1 cellular context compared by ENCODE assay signal in genomic region chr16:90057738-90058173, GRCh38.
TF ChIP-seq lines count a peak whose summit lies in the region.

No MANE protein-coding gene starts in this region.

TF ChIP-seq in K562, 482 proteins besides CTCF, POLR2A, EP300 and RAD21 (continued from another document and continues in another):
- TF ChIP-seq CHAMP1 (IDR thresholded peaks at IDR 0.05) (no peak), CTBP1 (IDR thresholded peaks at IDR 0.05; ENCODE audit: borderline replicate concordance) (no peak), ATF3 (IDR thresholded peaks at IDR 0.05) (peak; percentile 76), ATF3 (CRISPR knock-in tag; conservative IDR thresholded peaks at IDR 0.05) (no peak), ZBTB34 (CRISPR knock-in tag; IDR thresholded peaks at IDR 0.05) (no peak), CREB5 (CRISPR knock-in tag; IDR thresholded peaks at IDR 0.05) (no peak), CREB3L1 (IDR thresholded peaks at IDR 0.05; ENCODE audit: borderline replicate concordance, low read depth) (no peak), SAFB2 (IDR thresholded peaks at IDR 0.05; ENCODE audit: borderline replicate concordance, low read depth, low read length, severe bottlenecking) (no peak), ZNF263 (CRISPR knock-in tag; IDR thresholded peaks at IDR 0.05; ENCODE audit: borderline replicate concordance) (peak; percentile 84), RFX5 (IDR thresholded peaks at IDR 0.05; ENCODE audit: low read depth, low read length) (no peak), AFF1 (IDR thresholded peaks at IDR 0.05; ENCODE audit: low read depth in 1 of 2, partially characterized antibody in 2 of 2) (peak in 1 of 2 experiments; percentile 32), E2F1 (CRISPR knock-in tag; IDR thresholded peaks at IDR 0.05) (no peak), NR0B1 (IDR thresholded peaks at IDR 0.05; ENCODE audit: partially characterized antibody) (no peak), PHB2 (IDR thresholded peaks at IDR 0.05; ENCODE audit: low read depth) (no peak), ZNF592 (IDR thresholded peaks at IDR 0.05) (0 out of 2 replicates have a peak, but pooled peaks have one; percentile 28), ZNF551 (CRISPR knock-in tag; IDR thresholded peaks at IDR 0.05) (no peak), RBM15 (IDR thresholded peaks at IDR 0.05; ENCODE audit: insufficient read depth, low read length) (no peak), CEBPG (CRISPR knock-in tag; IDR thresholded peaks at IDR 0.05) (0 out of 2 replicates have a peak, but pooled peaks have one; percentile 26), CEBPG (tag; conservative IDR thresholded peaks at IDR 0.05 in 1 of 2, IDR thresholded peaks at IDR 0.05 in 1 of 2) (peak in 1 of 2 experiments; percentile 85; a peak in 2 of 4 replicates), ZNF79 (CRISPR knock-in tag; IDR thresholded peaks at IDR 0.05; ENCODE audit: low read depth) (no peak), THRAP3 (IDR thresholded peaks at IDR 0.05; ENCODE audit: borderline replicate concordance) (no peak), ETV5 (CRISPR knock-in tag; IDR thresholded peaks at IDR 0.05; ENCODE audit: low read depth) (peak; percentile 83), ARID2 (IDR thresholded peaks at IDR 0.05) (no peak), SRSF7 (optimal IDR thresholded peaks at IDR 0.05; ENCODE audit: low read depth, low read length) (no peak), STAT6 (CRISPR knock-in tag; IDR thresholded peaks at IDR 0.05) (no peak), PTRF (tag; IDR thresholded peaks at IDR 0.05) (no peak), ZNF347 (CRISPR knock-in tag; IDR thresholded peaks at IDR 0.05; ENCODE audit: low read depth) (no peak), PHB (CRISPR knock-in tag; IDR thresholded peaks at IDR 0.05) (no peak), HNRNPL (IDR thresholded peaks at IDR 0.05; ENCODE audit: low read depth, low read length) (no peak)
